In the genomic region with DNA sequence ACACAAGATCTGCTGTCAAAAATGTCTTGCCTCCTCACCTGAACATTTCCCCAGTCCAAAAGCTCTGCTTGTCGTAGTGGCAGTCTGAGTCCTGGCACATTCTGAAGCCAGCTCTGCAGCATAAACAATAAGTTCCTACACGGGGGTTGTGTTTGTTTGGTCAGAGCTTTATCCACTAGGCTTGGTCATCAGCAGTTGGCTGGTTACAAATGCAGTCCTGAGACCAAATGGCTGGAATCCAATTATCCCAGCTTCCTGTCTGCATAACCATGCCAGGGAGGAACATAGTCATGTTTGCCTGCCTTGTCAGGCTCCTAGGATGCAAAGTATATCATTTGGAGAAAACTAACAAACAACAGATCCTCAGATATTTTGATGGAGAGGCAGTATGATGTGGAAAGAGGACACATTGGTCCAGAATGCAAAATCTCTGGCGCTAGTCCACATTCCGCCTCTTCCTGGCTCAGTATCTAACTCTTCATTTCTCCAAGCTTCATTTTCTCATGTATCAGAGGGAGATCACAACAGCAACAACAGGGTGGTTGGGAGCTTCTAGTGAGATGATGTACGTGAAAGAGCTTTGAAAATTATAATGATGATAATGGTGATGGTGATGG, we compare ENCODE assay signal across 10 cellular contexts.
DNase-seq lines count a peak whose midpoint lies in the region; ATAC-seq and TF ChIP-seq lines count a peak whose summit lies in the region.
"Had no signal": no experiment of that assay in that cellular context is flagged by ENCODE, and none has a peak within 500 bp of the region (broad histone marks: within the 10 kb centered on the region; RNA-seq: fewer than 3 reads in every experiment).

No MANE protein-coding gene starts in this region.

- no peak for TF ChIP-seq CTCF in fibroblast of mammary gland (conservative IDR thresholded peaks at IDR 0.05; ENCODE audit: control insufficient read depth, insufficient read depth, low read depth, low read length)

- no peak for ATAC-seq in HG02798 (IDR thresholded peaks at IDR 0.05; ENCODE audit: poor library complexity, unreplicated experiment)

- peak; percentile 37 for DNase-seq in AG20443 (ENCODE audit: low spot score)
- peak; percentile 51 for DNase-seq in RPMI7951 (ENCODE audit: low read depth)
- DNase-seq in fibroblast of mammary gland (ENCODE audit: low read depth) = peak; percentile 87
- peak; percentile 71 for DNase-seq in myocyte (ENCODE audit: low read depth)
- DNase-seq in 8988T = no peak
- DNase-seq in OCI-M2 (lab: John Stamatoyannopoulos, UW; ENCODE audit: unreplicated experiment) = no peak
- DNase-seq in COLO829 (ENCODE audit: low spot score) = no peak
- DNase-seq: activated CD4-positive, alpha-beta T cell treated with anti-CD3 and anti-CD28 coated beads, Interleukin-2, amount 50 U/mL, for 1 hour; CD8-positive, alpha-beta memory T cell had no signal

- H3K4me3 ChIP-seq in fibroblast of mammary gland (ENCODE audit: control insufficient read depth, low read depth, low read length) = no peak overlapping the region

Comparison
In these comparisons a context has a peak if more than half of its experiments do, and no peak if none do; other contexts are left out.
1. DNase-seq: peak in AG20443 (single experiment), RPMI7951 (single experiment), fibroblast of mammary gland (single experiment) and myocyte (single experiment); none in 8988T (single experiment), OCI-M2 (single experiment) and COLO829 (single experiment).